Comparison of ENCODE assay signal across 24 cellular contexts in genomic region chr2:37779611-37780010, GRCh38.
DNase-seq lines count a peak whose midpoint lies in the region; ATAC-seq and TF ChIP-seq lines count a peak whose summit lies in the region.
"Had no signal": no experiment of that assay in that cellular context is flagged by ENCODE, and none has a peak within 500 bp of the region (broad histone marks: within the 10 kb centered on the region; RNA-seq: fewer than 3 reads in every experiment).

No MANE protein-coding gene starts in this region.

- peaks cover 69% of the 10 kb centered on the region for H3K4me1 ChIP-seq in PC-3 (ENCODE audit: insufficient read depth, low read length)
- H3K4me1 ChIP-seq in skeletal muscle satellite cell (ENCODE audit: control insufficient read depth, insufficient read depth, low read length): peaks cover 92% of the 10 kb centered on the region
- no peaks in the 10 kb centered on the region for H3K4me1 ChIP-seq in naive thymus-derived CD4-positive, alpha-beta T cell (ENCODE audit: control insufficient read depth in 2 of 2, insufficient read depth in 2 of 2, low read length in 2 of 2)
- H3K4me1 ChIP-seq: BLaER1 had no signal

- TF ChIP-seq CTCF in AG04450 (IDR thresholded peaks at IDR 0.05; ENCODE audit: low read depth, low read length): no peak
- TF ChIP-seq CTCF in PC-3 (conservative IDR thresholded peaks at IDR 0.05; ENCODE audit: low read depth, low read length): no peak
- TF ChIP-seq CTCF in mesothelial cell of epicardium (IDR thresholded peaks at IDR 0.05; ENCODE audit: unreplicated experiment): no peak

- H3K27ac Mint-ChIP-seq in mesothelial cell of epicardium: peak overlapping the region; percentile 88
- H3K27ac Mint-ChIP-seq in naive thymus-derived CD4-positive, alpha-beta T cell: no peak overlapping the region
- H3K27ac Mint-ChIP-seq: activated naive CD8-positive, alpha-beta T cell treated with anti-CD3 and anti-CD28 coated beads, Interleukin-2, amount 50 U/mL, for 24 hours; natural killer cell; T-helper 17 cell had no signal

- H3K27me3 Mint-ChIP-seq in mesothelial cell of epicardium (ENCODE audit: low read depth): peaks cover 6% of the 10 kb centered on the region
- H3K27me3 Mint-ChIP-seq in naive thymus-derived CD4-positive, alpha-beta T cell: peaks cover 0 to 3% (median 0%) of the 10 kb centered on the region in 5 donors
- H3K27me3 Mint-ChIP-seq: activated naive CD8-positive, alpha-beta T cell treated with anti-CD3 and anti-CD28 coated beads, Interleukin-2, amount 50 U/mL, for 24 hours; T-helper 17 cell had no signal

- POLR2A ChIA-PET in AG04450 (lab: Yijun Ruan, JAX): no interaction called here
- POLR2A ChIA-PET in PC-3 (lab: Charles Lee; ENCODE audit: unreplicated experiment): no interaction called here
- POLR2A ChIA-PET in naive thymus-derived CD4-positive, alpha-beta T cell (lab: Charles Lee): no interaction called here

- no peak overlapping the region for H3K4me3 Mint-ChIP-seq in mesothelial cell of epicardium
- no peak overlapping the region for H3K4me3 Mint-ChIP-seq in naive thymus-derived CD4-positive, alpha-beta T cell
- H3K4me3 Mint-ChIP-seq: activated naive CD8-positive, alpha-beta T cell treated with anti-CD3 and anti-CD28 coated beads, Interleukin-2, amount 50 U/mL, for 24 hours; natural killer cell; T-helper 17 cell had no signal

- no TSS peak for BruUV-seq in PC-3 (replicated peaks; lab: Mats Ljungman, UMichigan)

- H3F3A ChIP-seq in PC-3 (ENCODE audit: low read length, unreplicated experiment): no peaks in the 10 kb centered on the region

- no peaks in the 10 kb centered on the region for H3K36me3 ChIP-seq in PC-3 (ENCODE audit: low read depth, low read length)
- no peaks in the 10 kb centered on the region for H3K36me3 ChIP-seq in skeletal muscle satellite cell (ENCODE audit: insufficient read depth, low read length)
- H3K36me3 ChIP-seq in naive thymus-derived CD4-positive, alpha-beta T cell (ENCODE audit: control insufficient read depth in 2 of 3, insufficient read depth in 3 of 3, low read length in 3 of 3): no peaks in the 10 kb centered on the region
- H3K36me3 ChIP-seq: BLaER1, tibial nerve had no signal

- H3K27me3 ChIP-seq in AG04450 (ENCODE audit: control insufficient read depth, insufficient read depth, low read length) (no peaks in the 10 kb centered on the region), PC-3 (ENCODE audit: low read length) (no peaks in the 10 kb centered on the region), skeletal muscle satellite cell (ENCODE audit: control insufficient read depth, insufficient read depth, low read length) (no peaks in the 10 kb centered on the region)
- H3K27me3 ChIP-seq in naive thymus-derived CD4-positive, alpha-beta T cell (ENCODE audit: control insufficient read depth in 2 of 2, insufficient read depth in 2 of 2, low read length in 2 of 2): no peaks in the 10 kb centered on the region
- H3K27me3 ChIP-seq: BLaER1, tibial nerve had no signal

- no peak for DNase-seq in AG04450 (ENCODE audit: low read depth, low spot score)
- no peak for DNase-seq in PC-3
- no peak for DNase-seq in mesothelial cell of epicardium (ENCODE audit: low spot score in 2 of 2, unreplicated experiment in 2 of 2)
- no peak for DNase-seq in stimulated activated CD4-positive, alpha-beta T cell treated with anti-CD3 and anti-CD28 coated beads, Interleukin-4, amount 100 ng/mL, for 4 hours
- DNase-seq in naive thymus-derived CD4-positive, alpha-beta T cell: no peak
- DNase-seq: activated CD4-positive, alpha-beta T cell treated with anti-CD3 and anti-CD28 coated beads, Interleukin-2, amount 50 U/mL, for 48 hours; activated naive CD4-positive, alpha-beta T cell; activated naive CD8-positive, alpha-beta T cell treated with anti-CD3 and anti-CD28 coated beads, Interleukin-2, amount 50 U/mL, for 24 hours; head of caudate nucleus; kidney; left ventricle myocardium superior; MV-4-11; natural killer cell; NCI-H446; occipital lobe; stimulated activated CD4-positive, alpha-beta T cell treated with anti-CD3 and anti-CD28 coated beads, Interleukin-2, amount 100 ng/mL, for 24 hours; stimulated activated CD8-positive, alpha-beta memory T cell treated with anti-CD3 and anti-CD28 coated beads, Interleukin-4, amount 100 ng/mL, for 48 hours; T-helper 17 cell had no signal

- no peak overlapping the region for H2AFZ ChIP-seq in PC-3 (ENCODE audit: low read length)

- intact Hi-C loops in PC-3 (cut with micrococcal nuclease): loop anchor here (2.0 to 5.0 kb wide), 2 partner anchors 23 to 107 kb away; partner anchors contain the start of gene CDC42EP3
- intact Hi-C loops in naive thymus-derived CD4-positive, alpha-beta T cell (cut with micrococcal nuclease): no loop called here

- ATAC-seq in PC-3 (no peak), HG03196 (IDR thresholded peaks at IDR 0.05; ENCODE audit: unreplicated experiment) (no peak), HG03469 (IDR thresholded peaks at IDR 0.05; ENCODE audit: unreplicated experiment) (no peak)
- ATAC-seq in naive thymus-derived CD4-positive, alpha-beta T cell: no peak
- ATAC-seq: left ventricle myocardium superior, natural killer cell, T-helper 17 cell had no signal

- H3K4me3 ChIP-seq in AG04450 (ENCODE audit: low read depth, low read length) (no peak overlapping the region), PC-3 (ENCODE audit: low read length) (no peak overlapping the region), skeletal muscle satellite cell (ENCODE audit: low read length) (no peak overlapping the region)
- no peak overlapping the region for H3K4me3 ChIP-seq in naive thymus-derived CD4-positive, alpha-beta T cell (ENCODE audit: low read length)
- H3K4me3 ChIP-seq: BLaER1, SK-N-MC, tibial nerve had no signal

- no peaks in the 10 kb centered on the region for H3K9me2 ChIP-seq in PC-3 (replicated peaks; ENCODE audit: low read length)

- H3K4me2 ChIP-seq in PC-3 (ENCODE audit: low read length) (peak overlapping the region; percentile 72; the same call in 1 of the 2 replicates), skeletal muscle satellite cell (ENCODE audit: low read length) (peak overlapping the region; percentile 50)
- H3K4me2 ChIP-seq: BLaER1 had no signal

- H3K4me1 Mint-ChIP-seq in mesothelial cell of epicardium: peaks cover 79% of the 10 kb centered on the region
- H3K4me1 Mint-ChIP-seq in naive thymus-derived CD4-positive, alpha-beta T cell: peaks cover 0 to 4% (median 0%) of the 10 kb centered on the region in 7 donors
- H3K4me1 Mint-ChIP-seq: activated naive CD8-positive, alpha-beta T cell treated with anti-CD3 and anti-CD28 coated beads, Interleukin-2, amount 50 U/mL, for 24 hours; natural killer cell; T-helper 17 cell had no signal

- no peaks in the 10 kb centered on the region for H3K9me3 Mint-ChIP-seq in mesothelial cell of epicardium
- H3K9me3 Mint-ChIP-seq in naive thymus-derived CD4-positive, alpha-beta T cell: peaks cover 0 to 10% (median 0%) of the 10 kb centered on the region in 11 donors
- H3K9me3 Mint-ChIP-seq: activated naive CD8-positive, alpha-beta T cell treated with anti-CD3 and anti-CD28 coated beads, Interleukin-2, amount 50 U/mL, for 24 hours; natural killer cell had no signal

- H3K9ac ChIP-seq in PC-3 (ENCODE audit: low read length) (no peak overlapping the region), skeletal muscle satellite cell (ENCODE audit: low read depth, low read length) (peak overlapping the region; percentile 12)
- H3K9ac ChIP-seq: BLaER1 had no signal

- H3K9me3 ChIP-seq in AG04450 (ENCODE audit: control insufficient read depth, insufficient read depth, low read length): no peaks in the 10 kb centered on the region
- no peaks in the 10 kb centered on the region for H3K9me3 ChIP-seq in PC-3 (ENCODE audit: low read length)
- no peaks in the 10 kb centered on the region for H3K9me3 ChIP-seq in skeletal muscle satellite cell (replicated peaks; ENCODE audit: low read length)
- no peaks in the 10 kb centered on the region for H3K9me3 ChIP-seq in naive thymus-derived CD4-positive, alpha-beta T cell (ENCODE audit: control insufficient read depth in 2 of 3, low read length in 3 of 3)
- H3K9me3 ChIP-seq: tibial nerve had no signal

- no peaks in the 10 kb centered on the region for H3K36me3 Mint-ChIP-seq in mesothelial cell of epicardium
- no peaks in the 10 kb centered on the region for H3K36me3 Mint-ChIP-seq in naive thymus-derived CD4-positive, alpha-beta T cell
- H3K36me3 Mint-ChIP-seq: natural killer cell had no signal

- CTCF ChIA-PET in AG04450 (lab: Charles Lee): no interaction called here
- CTCF ChIA-PET in PC-3 (lab: Charles Lee): no interaction called here
- CTCF ChIA-PET in naive thymus-derived CD4-positive, alpha-beta T cell (lab: Charles Lee): no interaction called here

- no peaks in the 10 kb centered on the region for H4K20me1 ChIP-seq in PC-3 (ENCODE audit: low read length)
- H4K20me1 ChIP-seq: BLaER1 had no signal

- H3K27ac ChIP-seq in AG04450 (ENCODE audit: low read depth, low read length) (peak overlapping the region; percentile 86), PC-3 (ENCODE audit: low read length) (peak overlapping the region; percentile 56; the same call in 1 of the 2 replicates)
- no peak overlapping the region for H3K27ac ChIP-seq in naive thymus-derived CD4-positive, alpha-beta T cell (ENCODE audit: low read depth, low read length)
- H3K27ac ChIP-seq: BLaER1, SK-N-MC, tibial nerve had no signal

- no peaks in the 10 kb centered on the region for H3K79me2 ChIP-seq in PC-3 (ENCODE audit: low read length)
